In the genomic region with DNA sequence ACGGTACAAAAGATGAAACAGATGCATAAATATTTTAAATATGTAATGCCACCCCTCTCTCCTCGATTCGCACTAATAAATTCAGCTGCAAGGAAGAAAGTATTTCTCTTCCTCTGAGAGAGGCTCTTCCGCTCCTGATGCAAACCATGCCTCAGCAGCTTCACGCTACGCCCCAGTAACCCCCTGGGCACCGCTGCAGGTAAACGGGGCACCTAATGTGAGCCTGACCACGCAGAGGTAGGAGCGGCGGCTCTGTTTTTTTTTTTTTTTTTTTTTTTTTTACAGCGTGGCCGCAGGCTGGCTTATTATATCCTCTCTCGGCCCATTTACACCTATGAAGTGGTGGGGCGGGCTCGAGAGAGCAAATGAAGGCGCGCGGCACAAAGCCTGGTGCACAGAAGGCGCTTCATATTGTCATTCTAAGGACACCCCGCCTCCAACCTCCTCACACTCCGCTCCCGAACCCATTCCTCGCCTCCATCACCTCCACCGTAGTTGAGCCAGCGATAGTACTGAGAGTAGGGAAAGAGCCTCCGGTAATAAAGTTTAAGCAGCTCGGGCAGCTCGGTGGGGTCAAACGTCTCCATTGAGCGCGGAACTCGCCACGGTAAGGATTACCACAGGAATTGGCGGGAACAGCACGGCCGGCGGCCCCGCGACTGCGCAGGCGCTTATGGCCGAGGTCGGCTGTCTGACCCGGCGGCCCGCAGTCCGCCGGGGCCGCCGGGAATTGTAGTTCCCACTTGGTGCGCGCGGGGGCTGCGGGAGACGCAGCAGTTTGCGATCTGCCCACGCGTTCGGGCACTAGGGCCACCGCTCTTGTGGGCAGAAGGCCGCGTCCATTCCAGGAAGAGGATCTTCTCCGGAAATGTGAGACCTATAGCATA, we compare ENCODE assay signal across 8 cellular contexts. TPM values are rescaled to one million over a fixed set of nuclear protein-coding genes. Genes with fewer than 3 reads are reported as not detected.
DNase-seq lines count a peak whose midpoint lies in the region; ATAC-seq, FAIRE-seq and TF ChIP-seq lines count a peak whose summit lies in the region.

Gene PRIM1 (minus strand): TSS at position 612 of the 887 bp plus-strand sequence. CDS start 25 bp downstream, at position 587.

- H3F3A ChIP-seq in DOHH2 (ENCODE audit: control insufficient read depth, insufficient read depth) (peaks cover 34% of the 10 kb centered on the region), GM23248 (ENCODE audit: insufficient read depth) (no peaks in the 10 kb centered on the region)

- H3K4me2 ChIP-seq in DOHH2 (ENCODE audit: low read length) (peak within 1 kb of the TSS; percentile 97), GM23248 (ENCODE audit: unreplicated experiment) (peak within 1 kb of the TSS; percentile 94), Karpas-422 (ENCODE audit: low read depth, low read length, poor library complexity, severe bottlenecking) (peak within 1 kb of the TSS; percentile 87), fibroblast of lung (ENCODE audit: extremely low read depth, insufficient read depth, low read length) (peak within 1 kb of the TSS; percentile 95)

- peaks cover 49% of the 10 kb centered on the region for H3K79me2 ChIP-seq in DOHH2 (ENCODE audit: control insufficient read depth, low read length)
- no peaks in the 10 kb centered on the region for H3K79me2 ChIP-seq in GM23248 (ENCODE audit: insufficient read depth)
- peaks cover 10% of the 10 kb centered on the region for H3K79me2 ChIP-seq in Karpas-422 (ENCODE audit: low read length)
- H3K79me2 ChIP-seq in fibroblast of lung (ENCODE audit: control insufficient read depth, insufficient read depth, low read length) = peaks cover 1% of the 10 kb centered on the region

- ATAC-seq in activated T-cell treated with anti-CD3 and anti-CD28 coated beads, Interleukin-2, amount 50 U/mL, for 72 hours (replicated peaks in 1 of 2) = peak; percentile 95
- peak; percentile 84 to 87 for ATAC-seq in naive thymus-derived CD8-positive, alpha-beta T cell
- peak; percentile 92 for ATAC-seq in stimulated activated memory B cell treated with anti-CD40 and anti-IgM and Interleukin-4, amounts not matched to agents 10 μg/mL and 1 μg/mL and 100 μg/mL, for 72 hours

- 1% methylated on average over 63 to 64 of the region's 64 CpGs for WGBS in GM23248 (ENCODE audit: low coverage in 1 of 2, low lambda C conversion rate in 2 of 2, missing lambda C conversion rate in 2 of 2), 2 experiments

- H3K4me1 Mint-ChIP-seq in activated T-cell treated with anti-CD3 and anti-CD28 coated beads, Interleukin-2, amount 50 U/mL, for 72 hours (ENCODE audit: low read depth) = peaks cover 66% of the 10 kb centered on the region
- peaks cover 18 to 44% (median 38%) of the 10 kb centered on the region in 4 donors for H3K4me1 Mint-ChIP-seq in naive thymus-derived CD8-positive, alpha-beta T cell
- peaks cover 57% of the 10 kb centered on the region for H3K4me1 Mint-ChIP-seq in stimulated activated memory B cell treated with anti-CD40 and anti-IgM and Interleukin-4, amounts not matched to agents 10 μg/mL and 1 μg/mL and 100 μg/mL, for 72 hours

- DNase-seq in GM23248 = peak; percentile 92
- DNase-seq in Karpas-422 = peak; percentile 96
- peak; percentile 68 for DNase-seq in RCC 7860 (ENCODE audit: low spot score)
- peak; percentile 93 for DNase-seq in activated T-cell treated with anti-CD3 and anti-CD28 coated beads, Interleukin-2, amount 50 U/mL, for 72 hours
- DNase-seq in fibroblast of lung (ENCODE audit: low read depth in 2 of 2) = peak; percentile 70
- DNase-seq in naive thymus-derived CD8-positive, alpha-beta T cell = peak; percentile 66 to 87 (median 80)

- peak within 1 kb of the TSS; percentile 96 for H3K4me3 ChIP-seq in DOHH2 (ENCODE audit: low read length)
- peak within 1 kb of the TSS; percentile 93 for H3K4me3 ChIP-seq in GM23248
- H3K4me3 ChIP-seq in Karpas-422 (ENCODE audit: low read length) = peak within 1 kb of the TSS; percentile 83
- peak within 1 kb of the TSS; percentile 67 to 95 (median 82) for H3K4me3 ChIP-seq in fibroblast of lung (replicated peaks in 1 of 4; ENCODE audit: control extremely low read depth in 1 of 4, insufficient read depth in 1 of 4, low read depth in 3 of 4, low read length in 4 of 4)

- peak within 1 kb of the TSS; percentile 97 for H3K27ac Mint-ChIP-seq in activated T-cell treated with anti-CD3 and anti-CD28 coated beads, Interleukin-2, amount 50 U/mL, for 72 hours
- H3K27ac Mint-ChIP-seq in naive thymus-derived CD8-positive, alpha-beta T cell = peak within 1 kb of the TSS; percentile 80 to 97 (median 95)
- peak within 1 kb of the TSS; percentile 83 for H3K27ac Mint-ChIP-seq in stimulated activated memory B cell treated with anti-CD40 and anti-IgM and Interleukin-4, amounts not matched to agents 10 μg/mL and 1 μg/mL and 100 μg/mL, for 72 hours

- H3K4me3 Mint-ChIP-seq in activated T-cell treated with anti-CD3 and anti-CD28 coated beads, Interleukin-2, amount 50 U/mL, for 72 hours = peak within 1 kb of the TSS; percentile 97 to 98
- H3K4me3 Mint-ChIP-seq in naive thymus-derived CD8-positive, alpha-beta T cell = peak within 1 kb of the TSS; percentile 93 to 99 (median 95)
- H3K4me3 Mint-ChIP-seq in stimulated activated memory B cell treated with anti-CD40 and anti-IgM and Interleukin-4, amounts not matched to agents 10 μg/mL and 1 μg/mL and 100 μg/mL, for 72 hours = peak within 1 kb of the TSS; percentile 97

- POLR2A ChIA-PET in naive thymus-derived CD8-positive, alpha-beta T cell (lab: Charles Lee) = interaction anchor here (0.7 to 3.1 kb wide), 12 partner anchors 26 to 242 kb away, joined by 3 to 19 read pairs (median 4); partner anchors contain the start of genes ATP5F1B, NACA and PTGES3

- H4K20me1 ChIP-seq in DOHH2 (ENCODE audit: control insufficient read depth, insufficient read depth, low read depth, low read length) = no peaks in the 10 kb centered on the region
- H4K20me1 ChIP-seq in GM23248 (ENCODE audit: insufficient read depth) = no peaks in the 10 kb centered on the region
- H4K20me1 ChIP-seq in Karpas-422 (ENCODE audit: insufficient read depth, low read depth, low read length) = no peaks in the 10 kb centered on the region
- no peaks in the 10 kb centered on the region for H4K20me1 ChIP-seq in fibroblast of lung (ENCODE audit: control insufficient read depth, extremely low read depth, insufficient read depth, low read length)

- H2AFZ ChIP-seq in GM23248 (peak within 1 kb of the TSS; percentile 97), Karpas-422 (ENCODE audit: low read length) (peak within 1 kb of the TSS; percentile 92; the same call in 1 of the 2 replicates), fibroblast of lung (ENCODE audit: low read length) (peak within 1 kb of the TSS; percentile 98)

- H3K27me3 ChIP-seq in DOHH2 (ENCODE audit: control insufficient read depth, low read length) (no peaks in the 10 kb centered on the region), GM23248 (replicated peaks; ENCODE audit: insufficient read depth) (no peaks in the 10 kb centered on the region), Karpas-422 (ENCODE audit: low read length) (no peaks in the 10 kb centered on the region), fibroblast of lung (ENCODE audit: control insufficient read depth, insufficient read depth, low read length) (no peaks in the 10 kb centered on the region)

- H3K9me2 ChIP-seq in DOHH2 (replicated peaks; ENCODE audit: control insufficient read depth, low read length) = no peaks in the 10 kb centered on the region
- no peaks in the 10 kb centered on the region for H3K9me2 ChIP-seq in GM23248 (ENCODE audit: insufficient read depth)
- no peaks in the 10 kb centered on the region for H3K9me2 ChIP-seq in Karpas-422 (replicated peaks; ENCODE audit: insufficient read depth, low read length)

- no peaks in the 10 kb centered on the region for H3K27me3 Mint-ChIP-seq in activated T-cell treated with anti-CD3 and anti-CD28 coated beads, Interleukin-2, amount 50 U/mL, for 72 hours (ENCODE audit: low read depth)
- no peaks in the 10 kb centered on the region for H3K27me3 Mint-ChIP-seq in naive thymus-derived CD8-positive, alpha-beta T cell
- no peaks in the 10 kb centered on the region for H3K27me3 Mint-ChIP-seq in stimulated activated memory B cell treated with anti-CD40 and anti-IgM and Interleukin-4, amounts not matched to agents 10 μg/mL and 1 μg/mL and 100 μg/mL, for 72 hours

- no peak for FAIRE-seq in RCC 7860 (lab: Jason Lieb, UNC)

- TF ChIP-seq CTCF in DOHH2 (IDR thresholded peaks at IDR 0.05; ENCODE audit: low read depth, low read length, poor library complexity, severe bottlenecking) (no peak), fibroblast of lung (conservative IDR thresholded peaks at IDR 0.05 in 1 of 2, IDR thresholded peaks at IDR 0.05 in 1 of 2; ENCODE audit: low read depth in 1 of 2, low read length in 2 of 2) (peak in 1 of 2 donors; percentile 25)

- peaks cover 4 to 26% of the 10 kb centered on the region in 2 donors for H3K36me3 Mint-ChIP-seq in activated T-cell treated with anti-CD3 and anti-CD28 coated beads, Interleukin-2, amount 50 U/mL, for 72 hours (ENCODE audit: insufficient read depth in 2 of 2)
- peaks cover 0 to 34% (median 15%) of the 10 kb centered on the region in 3 donors for H3K36me3 Mint-ChIP-seq in naive thymus-derived CD8-positive, alpha-beta T cell
- peaks cover 14% of the 10 kb centered on the region for H3K36me3 Mint-ChIP-seq in stimulated activated memory B cell treated with anti-CD40 and anti-IgM and Interleukin-4, amounts not matched to agents 10 μg/mL and 1 μg/mL and 100 μg/mL, for 72 hours

- peaks cover 42% of the 10 kb centered on the region for H3K4me1 ChIP-seq in DOHH2 (ENCODE audit: control insufficient read depth, low read length)
- no peaks in the 10 kb centered on the region for H3K4me1 ChIP-seq in GM23248 (ENCODE audit: insufficient read depth)
- H3K4me1 ChIP-seq in Karpas-422 (ENCODE audit: low read length) = peaks cover 27% of the 10 kb centered on the region
- peaks cover 2% of the 10 kb centered on the region for H3K4me1 ChIP-seq in fibroblast of lung (ENCODE audit: control insufficient read depth, extremely low read depth, insufficient read depth, low read length)

- in situ Hi-C loops in GM23248 (cut with MboI) = no loop called here

- peak within 1 kb of the TSS; percentile 88 for H3K27ac ChIP-seq in DOHH2 (ENCODE audit: low read depth, low read length)
- no peak within 1 kb of the TSS for H3K27ac ChIP-seq in GM23248
- peak within 1 kb of the TSS; percentile 95 for H3K27ac ChIP-seq in Karpas-422 (ENCODE audit: low read length)
- H3K27ac ChIP-seq in fibroblast of lung (ENCODE audit: insufficient read depth, low read length) = peak within 1 kb of the TSS; percentile 70

- H3K9ac ChIP-seq in GM23248 = peak within 1 kb of the TSS; percentile 79
- peak within 1 kb of the TSS; percentile 85 for H3K9ac ChIP-seq in Karpas-422 (ENCODE audit: low read length)
- H3K9ac ChIP-seq in fibroblast of lung (ENCODE audit: insufficient read depth, low read length) = peak within 1 kb of the TSS; percentile 55

- H3K36me3 ChIP-seq in DOHH2 (ENCODE audit: control insufficient read depth, low read length) = peaks cover 41% of the 10 kb centered on the region
- no peaks in the 10 kb centered on the region for H3K36me3 ChIP-seq in GM23248 (ENCODE audit: low read depth)
- H3K36me3 ChIP-seq in Karpas-422 (ENCODE audit: insufficient read depth, low read length) = peaks cover 3% of the 10 kb centered on the region; the same call in 1 of the 2 replicates
- no peaks in the 10 kb centered on the region for H3K36me3 ChIP-seq in fibroblast of lung (ENCODE audit: control insufficient read depth, insufficient read depth, low read length)

- H3K9me3 ChIP-seq in DOHH2 (ENCODE audit: control insufficient read depth, insufficient read depth, low read length) = no peaks in the 10 kb centered on the region
- no peaks in the 10 kb centered on the region for H3K9me3 ChIP-seq in GM23248 (ENCODE audit: low read depth)
- H3K9me3 ChIP-seq in Karpas-422 (ENCODE audit: low read length) = no peaks in the 10 kb centered on the region
- H3K9me3 ChIP-seq in fibroblast of lung (ENCODE audit: control insufficient read depth, insufficient read depth, low read depth, low read length) = no peaks in the 10 kb centered on the region

- H3K9me3 Mint-ChIP-seq in activated T-cell treated with anti-CD3 and anti-CD28 coated beads, Interleukin-2, amount 50 U/mL, for 72 hours = no peaks in the 10 kb centered on the region
- H3K9me3 Mint-ChIP-seq in naive thymus-derived CD8-positive, alpha-beta T cell = no peaks in the 10 kb centered on the region
- H3K9me3 Mint-ChIP-seq in stimulated activated memory B cell treated with anti-CD40 and anti-IgM and Interleukin-4, amounts not matched to agents 10 μg/mL and 1 μg/mL and 100 μg/mL, for 72 hours = no peaks in the 10 kb centered on the region

RNA-seq across cellular contexts. Expression of gene PRIM1, which starts in this region (rescaled TPM):
- total RNA-seq in GM23248 (2014; rRNA removed; shearing (Covaris generic)) = 6.1 and 7.6 TPM in 2 replicates
- 5.3 and 8.7 TPM in 2 replicates for polyA plus RNA-seq in GM23248 (2016; fragmentation: Nextera tagmentation; extraction: Ambion mirVana)
- total RNA-seq in Karpas-422 (2014; rRNA removed; shearing (Covaris generic); ENCODE audit: low replicate concordance) = 10.3 and 26.3 TPM in 2 replicates
- total RNA-seq in activated T-cell treated with anti-CD3 and anti-CD28 coated beads, Interleukin-2, amount 50 U/mL, for 72 hours = 10 to 100 TPM; 84.5 to 96.4 TPM
- 4.9 and 6.1 TPM in 2 replicates for total RNA-seq in fibroblast of lung
- 7.1 and 22.6 TPM in 2 replicates for polyA plus RNA-seq in fibroblast of lung
- polyA plus RNA-seq in fibroblast of lung (2012) = 4.0 and 11.5 TPM in 2 replicates
- polyA minus RNA-seq in fibroblast of lung (ENCODE audit: low replicate concordance) = 3.3 TPM in 1 of 2 replicates, not detected in the other
- 10 to 100 TPM; 26.3 to 26.7 TPM for total RNA-seq in naive thymus-derived CD8-positive, alpha-beta T cell
- polyA plus RNA-seq in naive thymus-derived CD8-positive, alpha-beta T cell = 10 to 100 TPM; 43.8 to 49.1 (median 45.8) TPM
